Comparison of ENCODE assay signal across 24 cellular contexts in the genomic region with DNA sequence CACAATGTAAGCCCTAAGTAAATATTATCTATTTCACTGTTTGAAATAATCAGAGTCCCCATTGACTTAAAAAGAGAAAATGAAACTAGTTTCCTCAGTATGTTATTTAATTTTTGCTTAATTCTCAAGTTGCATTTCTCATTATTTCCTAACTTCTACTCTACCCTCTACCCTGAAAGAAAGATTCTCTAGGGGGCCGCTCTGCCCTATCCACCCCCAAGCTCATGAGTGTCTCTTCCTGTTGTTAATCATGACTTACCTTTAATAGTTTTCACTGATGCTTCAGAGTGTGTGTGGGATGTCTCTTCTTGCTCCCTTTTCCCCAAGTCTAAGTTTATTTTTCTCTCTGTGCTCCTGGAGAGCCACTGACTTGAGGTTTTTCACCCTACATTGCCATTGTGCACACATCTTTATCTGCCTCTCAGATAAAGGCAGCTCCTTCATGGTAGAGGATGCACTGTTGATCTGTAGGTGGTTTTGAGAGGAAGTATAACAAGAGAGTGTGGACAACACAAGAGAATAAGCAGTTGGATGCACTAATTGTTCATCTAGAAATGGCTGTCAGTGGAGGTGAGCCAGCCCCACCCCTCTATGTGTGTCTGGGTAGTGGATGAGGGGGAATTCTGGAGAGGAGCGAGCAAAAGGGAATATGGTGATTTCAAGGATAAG.
"Had no signal": no experiment of that assay in that cellular context is flagged by ENCODE, and none has a peak within 500 bp of the region (broad histone marks: within the 10 kb centered on the region; RNA-seq: fewer than 3 reads in every experiment).

No MANE protein-coding gene starts in this region.

- DNase-seq: activated CD4-positive, CD25-positive, alpha-beta regulatory T cell treated with anti-CD3 and anti-CD28 coated beads, Interleukin-2, amount 50 U/mL, for 72 hours; activated effector memory CD4-positive, alpha-beta T cell treated with Interleukin-2 at 50 U/mL for 16 hours; activated naive CD4-positive, alpha-beta T cell treated with Interleukin-2 at 50 U/mL for 16 hours; activated T-cell treated with anti-CD3 and anti-CD28 coated beads, Interleukin-2, amount 50 U/mL, for 72 hours; amniotic stem cell; brain microvascular endothelial cell; caudate nucleus; cortex of kidney; effector memory CD8-positive, alpha-beta T cell; erythroblast; gastrocnemius medialis; glutamatergic neuron; left ventricle myocardium inferior; mucosa of descending colon; nephron progenitor cell; right lobe of liver; stimulated activated CD4-positive, alpha-beta T cell treated with anti-CD3 and anti-CD28 coated beads, Interleukin-2, amount 100 ng/mL, for 48 hours; stimulated activated naive CD4-positive, alpha-beta T cell treated with Interleukin-2 at 50 U/mL for 16 hours; uterus had no signal

- H3K4me3 Mint-ChIP-seq: activated naive CD8-positive, alpha-beta T cell; activated T-cell treated with anti-CD3 and anti-CD28 coated beads, Interleukin-2, amount 50 U/mL, for 72 hours; effector memory CD8-positive, alpha-beta T cell; nephron progenitor cell; type B pancreatic cell had no signal

- H3K4me1 ChIP-seq: gastrocnemius medialis, left ventricle myocardium inferior, right lobe of liver, uterus had no signal

- H3K36me3 ChIP-seq: brain microvascular endothelial cell, gastrocnemius medialis, left ventricle myocardium inferior, neutrophil, right lobe of liver, uterus had no signal

- H3K4me1 Mint-ChIP-seq: nephron progenitor cell had no signal

- H3K27me3 ChIP-seq: brain microvascular endothelial cell, gastrocnemius medialis, neutrophil, right lobe of liver, uterus had no signal

- H3K36me3 Mint-ChIP-seq: activated naive CD8-positive, alpha-beta T cell; type B pancreatic cell had no signal

- H3K27ac ChIP-seq: brain microvascular endothelial cell, gastrocnemius medialis, left ventricle myocardium inferior, neutrophil, right lobe of liver, uterus, VCaP had no signal

- H3K9me3 Mint-ChIP-seq: type B pancreatic cell had no signal

- ATAC-seq: effector memory CD8-positive, alpha-beta T cell; gastrocnemius medialis; mucosa of descending colon; right lobe of liver had no signal

- H3K27me3 Mint-ChIP-seq: activated naive CD8-positive, alpha-beta T cell; effector memory CD8-positive, alpha-beta T cell; type B pancreatic cell had no signal

- H3K9me3 ChIP-seq: gastrocnemius medialis, mucosa of descending colon, neutrophil, right lobe of liver, uterus had no signal

- H3K27ac Mint-ChIP-seq: activated naive CD8-positive, alpha-beta T cell; activated T-cell treated with anti-CD3 and anti-CD28 coated beads, Interleukin-2, amount 50 U/mL, for 72 hours; effector memory CD8-positive, alpha-beta T cell; nephron progenitor cell; type B pancreatic cell had no signal

- H3K4me3 ChIP-seq: gastrocnemius medialis, left ventricle myocardium inferior, lung, mucosa of descending colon, right lobe of liver, uterus had no signal
